ENCODE assay signal across 11 cellular contexts in the genomic region with DNA sequence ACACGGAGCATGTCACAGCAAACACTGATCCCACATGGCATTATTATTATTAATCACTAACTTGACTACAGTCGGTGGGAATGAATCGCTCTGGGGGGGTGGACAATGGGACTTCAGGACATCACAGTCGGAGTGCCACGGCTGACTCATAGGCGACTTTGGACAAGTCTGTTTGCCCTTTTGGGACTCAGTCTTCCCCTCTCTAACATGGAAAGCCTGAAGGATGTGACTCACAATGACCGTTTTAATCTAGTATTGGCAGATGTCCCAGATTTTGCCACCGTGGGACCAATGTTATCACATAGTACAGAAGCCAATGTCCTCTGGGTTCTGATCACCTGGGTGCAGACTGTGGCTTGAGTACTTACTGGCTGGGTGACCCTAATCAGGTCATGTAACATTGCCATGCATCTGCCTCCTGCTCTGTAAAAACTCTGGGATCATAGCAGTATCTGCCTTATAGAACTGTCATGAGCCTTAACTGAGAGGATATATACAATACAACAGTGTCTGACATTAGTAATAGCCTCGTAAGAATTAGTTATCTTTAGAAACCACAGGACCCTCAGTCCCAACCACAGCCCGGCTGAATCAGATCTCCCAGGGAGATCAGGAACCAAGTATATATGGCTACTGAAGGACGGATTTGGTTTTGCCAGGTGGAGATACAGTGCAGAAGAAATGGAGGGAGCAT.
DNase-seq lines count a peak whose midpoint lies in the region; ATAC-seq and TF ChIP-seq lines count a peak whose summit lies in the region.
"Had no signal": no experiment of that assay in that cellular context is flagged by ENCODE, and none has a peak within 500 bp of the region (broad histone marks: within the 10 kb centered on the region; RNA-seq: fewer than 3 reads in every experiment).

No MANE protein-coding gene starts in this region.

- DNase-seq in A172 (ENCODE audit: low spot score) (peak; percentile 37), H4 (ENCODE audit: low spot score) (peak; percentile 87), RWPE1 (ENCODE audit: low spot score) (peak; percentile 63), OCI-M2 (lab: John Stamatoyannopoulos, UW; ENCODE audit: unreplicated experiment) (no peak), NCI-H510A (lab: John Stamatoyannopoulos, UW) (no peak)
- no peak for DNase-seq in stimulated activated effector memory CD8-positive, alpha-beta T cell treated with anti-CD3 and anti-CD28 coated beads, Interleukin-12 subunit alpha, Interleukin-12 subunit beta, amount 100 ng/mL, for 72 hours (ENCODE audit: low spot score in 2 of 2)
- DNase-seq in stimulated activated CD4-positive, alpha-beta T cell treated with anti-CD3 and anti-CD28 coated beads, Interleukin-15, amount 100 ng/mL, for 24 hours: no peak
- DNase-seq: AML-193, KG1, left ventricle myocardium inferior had no signal

- ATAC-seq in esophagus mucosa: peak; percentile 50
- ATAC-seq in stimulated activated effector memory CD8-positive, alpha-beta T cell treated with anti-CD3 and anti-CD28 coated beads, Interleukin-12 subunit alpha, Interleukin-12 subunit beta, amount 100 ng/mL, for 72 hours: no peak

- CTCF ChIA-PET in RWPE1 (lab: Yijun Ruan, JAX): no interaction called here

- H3K27ac ChIP-seq in RWPE1: peak overlapping the region; percentile 98
- H3K27ac ChIP-seq: left ventricle myocardium inferior had no signal

- H3K4me3 Mint-ChIP-seq in stimulated activated effector memory CD8-positive, alpha-beta T cell treated with anti-CD3 and anti-CD28 coated beads, Interleukin-12 subunit alpha, Interleukin-12 subunit beta, amount 100 ng/mL, for 72 hours: no peak overlapping the region

- no peak for TF ChIP-seq CTCF in RWPE1 (conservative IDR thresholded peaks at IDR 0.05; ENCODE audit: low read depth)

- POLR2A ChIA-PET in RWPE1 (lab: Yijun Ruan, JAX; ENCODE audit: low non-redundant PET): no interaction called here

- no peaks in the 10 kb centered on the region for H3K36me3 Mint-ChIP-seq in stimulated activated effector memory CD8-positive, alpha-beta T cell treated with anti-CD3 and anti-CD28 coated beads, Interleukin-12 subunit alpha, Interleukin-12 subunit beta, amount 100 ng/mL, for 72 hours

- H3K4me1 Mint-ChIP-seq in stimulated activated effector memory CD8-positive, alpha-beta T cell treated with anti-CD3 and anti-CD28 coated beads, Interleukin-12 subunit alpha, Interleukin-12 subunit beta, amount 100 ng/mL, for 72 hours: peaks cover 19% of the 10 kb centered on the region

- no peak overlapping the region for H3K27ac Mint-ChIP-seq in stimulated activated effector memory CD8-positive, alpha-beta T cell treated with anti-CD3 and anti-CD28 coated beads, Interleukin-12 subunit alpha, Interleukin-12 subunit beta, amount 100 ng/mL, for 72 hours

- no peaks in the 10 kb centered on the region for H3K9me3 Mint-ChIP-seq in stimulated activated effector memory CD8-positive, alpha-beta T cell treated with anti-CD3 and anti-CD28 coated beads, Interleukin-12 subunit alpha, Interleukin-12 subunit beta, amount 100 ng/mL, for 72 hours

Comparison
In these comparisons a context has a peak if more than half of its experiments do, and no peak if none do; other contexts are left out.
1. DNase-seq: peak in A172 (single experiment), H4 (single experiment) and RWPE1 (single experiment); none in stimulated activated effector memory CD8-positive, alpha-beta T cell treated with anti-CD3 and anti-CD28 coated beads, Interleukin-12 subunit alpha, Interleukin-12 subunit beta, amount 100 ng/mL, for 72 hours (0 of 2), OCI-M2 (single experiment), stimulated activated CD4-positive, alpha-beta T cell treated with anti-CD3 and anti-CD28 coated beads, Interleukin-15, amount 100 ng/mL, for 24 hours (single experiment) and NCI-H510A (single experiment).